32 cellular contexts compared by ENCODE assay signal in genomic region chr19:12198136-12198535, GRCh38.
"Had no signal": no experiment of that assay in that cellular context is flagged by ENCODE, and none has a peak within 500 bp of the region (broad histone marks: within the 10 kb centered on the region; RNA-seq: fewer than 3 reads in every experiment).

No MANE protein-coding gene starts in this region.

- H3K4me3 ChIP-seq: coronary artery, dorsolateral prefrontal cortex, esophagus squamous epithelium, gastroesophageal sphincter, heart right ventricle had no signal

- H3K27me3 Mint-ChIP-seq: activated B cell treated with CpG ODN at 0.5 μM for 24 hours; activated CD8-positive, alpha-beta memory T cell treated with anti-CD3 and anti-CD28 coated beads, Interleukin-2, amount 10 ng/mL, durations not matched to agents 7 days and 5 days; activated naive CD8-positive, alpha-beta T cell treated with anti-CD3 and anti-CD28 coated beads, Interleukin-2, amount 10 ng/mL, durations not matched to agents 7 days and 5 days; activated T-helper 17 cell treated with anti-CD3 and anti-CD28 coated beads, Interleukin-2, amount 50 U/mL, for 72 hours; central memory CD8-positive, alpha-beta T cell; effector memory CD8-positive, alpha-beta T cell; T-helper 17 cell had no signal

- H3K27me3 ChIP-seq: brain microvascular endothelial cell, dorsolateral prefrontal cortex, esophagus squamous epithelium, gastroesophageal sphincter had no signal

- H3K36me3 ChIP-seq: brain microvascular endothelial cell had no signal

- H3K27ac ChIP-seq: brain microvascular endothelial cell, coronary artery, dorsolateral prefrontal cortex, epithelial cell of prostate, esophagus squamous epithelium, gastroesophageal sphincter, heart right ventricle, WERI-Rb-1 had no signal

- ATAC-seq: activated CD4-positive, CD25-positive, alpha-beta regulatory T cell treated with anti-CD3 and anti-CD28 coated beads, Interleukin-2, amount 50 U/mL, for 24 hours; activated CD8-positive, alpha-beta memory T cell treated with anti-CD3 and anti-CD28 coated beads, Interleukin-2, amount 10 ng/mL, durations not matched to agents 7 days and 5 days; activated CD8-positive, alpha-beta T cell treated with anti-CD3 and anti-CD28 coated beads, Interleukin-2, amount 10 ng/mL, durations not matched to agents 7 days and 5 days; activated naive CD4-positive, alpha-beta T cell treated with anti-CD3 and anti-CD28 coated beads, Interleukin-2, amount 50 U/mL, for 72 hours; activated T-helper 17 cell treated with anti-CD3 and anti-CD28 coated beads, Interleukin-2, amount 50 U/mL, for 72 hours; effector memory CD8-positive, alpha-beta T cell; gastroesophageal sphincter; heart right ventricle; T-helper 17 cell had no signal

- H3K27ac Mint-ChIP-seq: activated B cell treated with CpG ODN at 0.5 μM for 24 hours; activated CD4-positive, alpha-beta memory T cell treated with anti-CD3 and anti-CD28 coated beads for 36 hours; activated CD8-positive, alpha-beta memory T cell treated with anti-CD3 and anti-CD28 coated beads, Interleukin-2, amount 10 ng/mL, durations not matched to agents 7 days and 5 days; activated CD8-positive, alpha-beta T cell treated with anti-CD3 and anti-CD28 coated beads, Interleukin-2, amount 10 ng/mL, durations not matched to agents 7 days and 5 days; activated naive CD4-positive, alpha-beta T cell treated with anti-CD3 and anti-CD28 coated beads, Interleukin-2, amount 50 U/mL, for 72 hours; activated naive CD8-positive, alpha-beta T cell treated with anti-CD3 and anti-CD28 coated beads, Interleukin-2, amount 10 ng/mL, durations not matched to agents 7 days and 5 days; activated T-helper 17 cell treated with anti-CD3 and anti-CD28 coated beads, Interleukin-2, amount 50 U/mL, for 72 hours; dendritic cell treated with granulocyte-macrophage colony-stimulating factor and Interleukin-4, amounts not matched to agents 40 ng/mL and 50 ng/mL, for 4 days; effector memory CD8-positive, alpha-beta T cell; T-helper 17 cell; T-helper 2 cell treated with Interferon-gamma antibody and Interleukin-4, amounts not matched to agents 5 μg/mL and 100 μg/mL, for 36 hours had no signal

- H3K4me3 Mint-ChIP-seq: activated B cell treated with CpG ODN at 0.5 μM for 24 hours; activated CD4-positive, alpha-beta memory T cell treated with anti-CD3 and anti-CD28 coated beads for 36 hours; activated CD8-positive, alpha-beta memory T cell treated with anti-CD3 and anti-CD28 coated beads, Interleukin-2, amount 10 ng/mL, durations not matched to agents 7 days and 5 days; activated CD8-positive, alpha-beta T cell treated with anti-CD3 and anti-CD28 coated beads, Interleukin-2, amount 10 ng/mL, durations not matched to agents 7 days and 5 days; activated naive CD8-positive, alpha-beta T cell treated with anti-CD3 and anti-CD28 coated beads, Interleukin-2, amount 10 ng/mL, durations not matched to agents 7 days and 5 days; activated T-helper 17 cell treated with anti-CD3 and anti-CD28 coated beads, Interleukin-2, amount 50 U/mL, for 72 hours; central memory CD8-positive, alpha-beta T cell; dendritic cell treated with granulocyte-macrophage colony-stimulating factor and Interleukin-4, amounts not matched to agents 40 ng/mL and 50 ng/mL, for 4 days; effector memory CD8-positive, alpha-beta T cell; T-helper 17 cell; T-helper 2 cell treated with Interferon-gamma antibody and Interleukin-4, amounts not matched to agents 5 μg/mL and 100 μg/mL, for 36 hours had no signal

- DNase-seq: activated B cell treated with CpG ODN at 0.5 μM for 24 hours; activated CD4-positive, alpha-beta memory T cell treated with anti-CD3 and anti-CD28 coated beads for 36 hours; activated CD4-positive, alpha-beta T cell treated with anti-CD3 and anti-CD28 coated beads for 48 hours; activated CD8-positive, alpha-beta memory T cell treated with anti-CD3 and anti-CD28 coated beads, Interleukin-2, amount 10 ng/mL, durations not matched to agents 7 days and 5 days; activated CD8-positive, alpha-beta memory T cell treated with anti-CD3 and anti-CD28 coated beads, Interleukin-2, amount 50 U/mL, for 4 hours; activated CD8-positive, alpha-beta T cell treated with anti-CD3 and anti-CD28 coated beads, Interleukin-2, amount 10 ng/mL, durations not matched to agents 7 days and 5 days; activated effector memory CD4-positive, alpha-beta T cell treated with Interleukin-2 at 50 U/mL for 16 hours; activated gamma-delta T cell treated with Interleukin-2 at 50 U/mL for 16 hours; activated naive CD4-positive, alpha-beta T cell treated with Interleukin-2 at 50 U/mL for 16 hours; activated naive CD8-positive, alpha-beta T cell treated with anti-CD3 and anti-CD28 coated beads, Interleukin-2, amount 10 ng/mL, durations not matched to agents 7 days and 5 days; activated T-cell treated with anti-CD3 and anti-CD28 coated beads, Interleukin-2, amount 50 U/mL, for 1 hour; amniotic stem cell; anterior cingulate cortex; brain microvascular endothelial cell; dorsolateral prefrontal cortex; effector memory CD8-positive, alpha-beta T cell; esophagus squamous epithelium; foreskin melanocyte; heart right ventricle; T-helper 1 cell; T-helper 17 cell; T1000; WERI-Rb-1 had no signal

- H3K4me1 Mint-ChIP-seq: activated T-helper 17 cell treated with anti-CD3 and anti-CD28 coated beads, Interleukin-2, amount 50 U/mL, for 72 hours; central memory CD8-positive, alpha-beta T cell; T-helper 17 cell had no signal
